1 cellular context compared by ENCODE assay signal in the genomic region with DNA sequence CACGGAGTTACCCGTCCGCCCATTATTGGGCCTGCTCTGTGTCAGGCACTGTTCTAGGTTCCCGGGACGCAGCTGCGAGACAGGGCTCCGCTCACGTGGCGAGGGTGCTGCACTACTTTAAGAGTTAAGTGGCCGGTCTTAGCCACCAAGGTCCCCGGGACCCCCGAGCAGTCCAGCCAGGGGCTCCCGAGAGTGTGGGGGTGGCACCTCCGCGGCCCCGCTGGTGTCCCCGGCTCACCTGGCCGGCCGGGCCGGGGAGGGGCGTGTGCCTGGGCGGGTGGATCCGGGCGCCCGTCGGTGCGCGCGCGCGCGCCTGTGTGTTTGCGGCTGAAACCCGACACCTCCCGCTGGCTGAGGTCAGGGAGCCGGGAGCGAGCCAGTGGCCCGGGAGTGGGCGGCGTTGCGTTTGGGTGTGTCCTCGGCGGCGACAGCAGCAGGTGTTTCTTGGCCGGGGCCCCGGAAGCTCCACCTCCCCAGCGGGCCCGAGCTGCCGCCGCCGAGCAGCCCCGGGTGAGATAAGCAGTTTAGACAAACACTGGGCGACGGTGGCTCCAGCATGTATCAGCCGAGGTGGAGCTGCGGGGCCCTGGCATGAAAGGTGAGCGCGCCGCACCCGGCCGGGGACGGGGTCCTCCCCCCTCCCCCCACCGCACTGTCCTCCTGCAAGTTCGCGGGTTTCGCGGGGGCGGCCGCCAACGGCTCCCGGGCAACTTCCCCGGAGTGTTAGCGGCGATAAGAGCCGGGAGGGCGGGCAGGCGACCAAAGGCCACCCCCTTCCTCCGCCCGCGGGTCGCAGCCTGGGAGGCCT.
TF ChIP-seq lines count a peak whose summit lies in the region.

A gene (plus strand): TSS at position 522 of the 808 bp plus-strand sequence. CDS start 70 bp downstream, at position 592.

TF ChIP-seq in HepG2, 621 proteins besides CTCF, POLR2A, EP300 and RAD21 (continued from another document and continues in another):
- TF ChIP-seq, protein P1, sequence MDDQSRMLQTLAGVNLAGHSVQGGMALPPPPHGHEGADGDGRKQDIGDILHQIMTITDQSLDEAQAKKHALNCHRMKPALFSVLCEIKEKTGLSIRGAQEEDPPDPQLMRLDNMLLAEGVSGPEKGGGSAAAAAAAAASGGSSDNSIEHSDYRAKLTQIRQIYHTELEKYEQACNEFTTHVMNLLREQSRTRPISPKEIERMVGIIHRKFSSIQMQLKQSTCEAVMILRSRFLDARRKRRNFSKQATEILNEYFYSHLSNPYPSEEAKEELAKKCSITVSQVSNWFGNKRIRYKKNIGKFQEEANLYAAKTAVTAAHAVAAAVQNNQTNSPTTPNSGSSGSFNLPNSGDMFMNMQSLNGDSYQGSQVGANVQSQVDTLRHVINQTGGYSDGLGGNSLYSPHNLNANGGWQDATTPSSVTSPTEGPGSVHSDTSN (CRISPR knock-in tag; IDR thresholded peaks at IDR 0.05; ENCODE audit: borderline replicate concordance): no peak
- TF ChIP-seq GATA4 (IDR thresholded peaks at IDR 0.05; ENCODE audit: borderline replicate concordance, low read depth): 0 out of 2 replicates have a peak, but pooled peaks have one; percentile 47
- peak; percentile 41 to 64; a peak in 3 of 4 replicates for TF ChIP-seq NR2F1 (CRISPR knock-in tag; IDR thresholded peaks at IDR 0.05)
- peak; percentile 68; the same call in 1 of the 2 replicates for TF ChIP-seq MIER3 (CRISPR knock-in tag; IDR thresholded peaks at IDR 0.05; ENCODE audit: borderline replicate concordance)
- TF ChIP-seq, protein P2, sequence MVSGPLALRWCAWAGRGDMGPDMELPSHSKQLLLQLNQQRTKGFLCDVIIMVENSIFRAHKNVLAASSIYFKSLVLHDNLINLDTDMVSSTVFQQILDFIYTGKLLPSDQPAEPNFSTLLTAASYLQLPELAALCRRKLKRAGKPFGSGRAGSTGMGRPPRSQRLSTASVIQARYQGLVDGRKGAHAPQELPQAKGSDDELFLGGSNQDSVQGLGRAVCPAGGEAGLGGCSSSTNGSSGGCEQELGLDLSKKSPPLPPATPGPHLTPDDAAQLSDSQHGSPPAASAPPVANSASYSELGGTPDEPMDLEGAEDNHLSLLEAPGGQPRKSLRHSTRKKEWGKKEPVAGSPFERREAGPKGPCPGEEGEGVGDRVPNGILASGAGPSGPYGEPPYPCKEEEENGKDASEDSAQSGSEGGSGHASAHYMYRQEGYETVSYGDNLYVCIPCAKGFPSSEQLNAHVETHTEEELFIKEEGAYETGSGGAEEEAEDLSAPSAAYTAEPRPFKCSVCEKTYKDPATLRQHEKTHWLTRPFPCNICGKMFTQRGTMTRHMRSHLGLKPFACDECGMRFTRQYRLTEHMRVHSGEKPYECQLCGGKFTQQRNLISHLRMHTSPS (CRISPR knock-in tag; IDR thresholded peaks at IDR 0.05; ENCODE audit: low read depth): peak; percentile 49; the same call in 1 of the 2 replicates
- TF ChIP-seq, protein P3, sequence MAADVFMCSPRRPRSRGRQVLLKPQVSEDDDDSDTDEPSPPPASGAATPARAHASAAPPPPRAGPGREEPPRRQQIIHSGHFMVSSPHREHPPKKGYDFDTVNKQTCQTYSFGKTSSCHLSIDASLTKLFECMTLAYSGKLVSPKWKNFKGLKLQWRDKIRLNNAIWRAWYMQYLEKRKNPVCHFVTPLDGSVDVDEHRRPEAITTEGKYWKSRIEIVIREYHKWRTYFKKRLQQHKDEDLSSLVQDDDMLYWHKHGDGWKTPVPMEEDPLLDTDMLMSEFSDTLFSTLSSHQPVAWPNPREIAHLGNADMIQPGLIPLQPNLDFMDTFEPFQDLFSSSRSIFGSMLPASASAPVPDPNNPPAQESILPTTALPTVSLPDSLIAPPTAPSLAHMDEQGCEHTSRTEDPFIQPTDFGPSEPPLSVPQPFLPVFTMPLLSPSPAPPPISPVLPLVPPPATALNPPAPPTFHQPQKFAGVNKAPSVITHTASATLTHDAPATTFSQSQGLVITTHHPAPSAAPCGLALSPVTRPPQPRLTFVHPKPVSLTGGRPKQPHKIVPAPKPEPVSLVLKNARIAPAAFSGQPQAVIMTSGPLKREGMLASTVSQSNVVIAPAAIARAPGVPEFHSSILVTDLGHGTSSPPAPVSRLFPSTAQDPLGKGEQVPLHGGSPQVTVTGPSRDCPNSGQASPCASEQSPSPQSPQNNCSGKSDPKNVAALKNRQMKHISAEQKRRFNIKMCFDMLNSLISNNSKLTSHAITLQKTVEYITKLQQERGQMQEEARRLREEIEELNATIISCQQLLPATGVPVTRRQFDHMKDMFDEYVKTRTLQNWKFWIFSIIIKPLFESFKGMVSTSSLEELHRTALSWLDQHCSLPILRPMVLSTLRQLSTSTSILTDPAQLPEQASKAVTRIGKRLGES (CRISPR knock-in tag; IDR thresholded peaks at IDR 0.05; ENCODE audit: borderline replicate concordance): 0 out of 2 replicates have a peak, but pooled peaks have one; percentile 7
- peak; percentile 30; the same call in 1 of the 2 replicates for TF ChIP-seq FOXK2 (IDR thresholded peaks at IDR 0.05)
- TF ChIP-seq KDM2A (CRISPR knock-in tag; IDR thresholded peaks at IDR 0.05; ENCODE audit: borderline replicate concordance, low read depth): peak; percentile 90
- TF ChIP-seq HIVEP1 (CRISPR knock-in tag; IDR thresholded peaks at IDR 0.05): 0 out of 2 replicates have a peak, but pooled peaks have one; percentile 61
- TF ChIP-seq ZNF614 (CRISPR knock-in tag; IDR thresholded peaks at IDR 0.05; ENCODE audit: borderline replicate concordance): no peak
- TF ChIP-seq ZBTB7B (CRISPR knock-in tag; IDR thresholded peaks at IDR 0.05): peak; percentile 68; the same call in 1 of the 2 replicates
- TF ChIP-seq, protein P4, sequence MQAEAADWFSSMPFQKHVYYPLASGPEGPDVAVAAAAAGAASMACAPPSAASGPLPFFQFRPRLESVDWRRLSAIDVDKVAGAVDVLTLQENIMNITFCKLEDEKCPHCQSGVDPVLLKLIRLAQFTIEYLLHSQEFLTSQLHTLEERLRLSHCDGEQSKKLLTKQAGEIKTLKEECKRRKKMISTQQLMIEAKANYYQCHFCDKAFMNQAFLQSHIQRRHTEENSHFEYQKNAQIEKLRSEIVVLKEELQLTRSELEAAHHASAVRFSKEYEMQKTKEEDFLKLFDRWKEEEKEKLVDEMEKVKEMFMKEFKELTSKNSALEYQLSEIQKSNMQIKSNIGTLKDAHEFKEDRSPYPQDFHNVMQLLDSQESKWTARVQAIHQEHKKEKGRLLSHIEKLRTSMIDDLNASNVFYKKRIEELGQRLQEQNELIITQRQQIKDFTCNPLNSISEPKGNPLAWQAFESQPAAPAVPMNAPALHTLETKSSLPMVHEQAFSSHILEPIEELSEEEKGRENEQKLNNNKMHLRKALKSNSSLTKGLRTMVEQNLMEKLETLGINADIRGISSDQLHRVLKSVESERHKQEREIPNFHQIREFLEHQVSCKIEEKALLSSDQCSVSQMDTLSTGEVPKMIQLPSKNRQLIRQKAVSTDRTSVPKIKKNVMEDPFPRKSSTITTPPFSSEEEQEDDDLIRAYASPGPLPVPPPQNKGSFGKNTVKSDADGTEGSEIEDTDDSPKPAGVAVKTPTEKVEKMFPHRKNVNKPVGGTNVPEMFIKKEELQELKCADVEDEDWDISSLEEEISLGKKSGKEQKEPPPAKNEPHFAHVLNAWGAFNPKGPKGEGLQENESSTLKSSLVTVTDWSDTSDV (CRISPR knock-in tag; IDR thresholded peaks at IDR 0.05): no peak
- TF ChIP-seq REXO4 (CRISPR knock-in tag; IDR thresholded peaks at IDR 0.05; ENCODE audit: borderline replicate concordance): no peak
- peak; percentile 62; the same call in 1 of the 2 replicates for TF ChIP-seq ZNF615 (CRISPR knock-in tag; IDR thresholded peaks at IDR 0.05; ENCODE audit: borderline replicate concordance)
- peak; percentile 82 for TF ChIP-seq HNRNPK (IDR thresholded peaks at IDR 0.05; ENCODE audit: low read depth, low read length, poor library complexity, severe bottlenecking)
- TF ChIP-seq MED13 (CRISPR knock-in tag; IDR thresholded peaks at IDR 0.05): peak; percentile 46; the same call in 1 of the 2 replicates
- 0 out of 2 replicates have a peak, but pooled peaks have one; percentile 11 for TF ChIP-seq ZMYM2 (CRISPR knock-in tag; IDR thresholded peaks at IDR 0.05)
- peak; percentile 91 for TF ChIP-seq ZNF816 (CRISPR knock-in tag; IDR thresholded peaks at IDR 0.05; ENCODE audit: borderline replicate concordance)
- TF ChIP-seq AGO1 (IDR thresholded peaks at IDR 0.05; ENCODE audit: low read depth, low read length, poor library complexity, severe bottlenecking): no peak
- TF ChIP-seq, protein P5, sequence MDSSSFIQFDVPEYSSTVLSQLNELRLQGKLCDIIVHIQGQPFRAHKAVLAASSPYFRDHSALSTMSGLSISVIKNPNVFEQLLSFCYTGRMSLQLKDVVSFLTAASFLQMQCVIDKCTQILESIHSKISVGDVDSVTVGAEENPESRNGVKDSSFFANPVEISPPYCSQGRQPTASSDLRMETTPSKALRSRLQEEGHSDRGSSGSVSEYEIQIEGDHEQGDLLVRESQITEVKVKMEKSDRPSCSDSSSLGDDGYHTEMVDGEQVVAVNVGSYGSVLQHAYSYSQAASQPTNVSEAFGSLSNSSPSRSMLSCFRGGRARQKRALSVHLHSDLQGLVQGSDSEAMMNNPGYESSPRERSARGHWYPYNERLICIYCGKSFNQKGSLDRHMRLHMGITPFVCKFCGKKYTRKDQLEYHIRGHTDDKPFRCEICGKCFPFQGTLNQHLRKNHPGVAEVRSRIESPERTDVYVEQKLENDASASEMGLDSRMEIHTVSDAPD (CRISPR knock-in tag; IDR thresholded peaks at IDR 0.05): 0 out of 2 replicates have a peak, but pooled peaks have one; percentile 19
- TF ChIP-seq MBNL3 (CRISPR knock-in tag; conservative IDR thresholded peaks at IDR 0.05): no peak
- TF ChIP-seq ZNF589 (CRISPR knock-in tag; conservative IDR thresholded peaks at IDR 0.05): 0 out of 2 replicates have a peak, but pooled peaks have one; percentile 65
- peak; percentile 64 for TF ChIP-seq ZNF292 (CRISPR knock-in tag; IDR thresholded peaks at IDR 0.05; ENCODE audit: borderline replicate concordance, low read depth)
- peak; percentile 76; the same call in 1 of the 2 replicates for TF ChIP-seq ZBTB8A (CRISPR knock-in tag; IDR thresholded peaks at IDR 0.05; ENCODE audit: borderline replicate concordance, low read depth)
- TF ChIP-seq ZNF367 (CRISPR knock-in tag; IDR thresholded peaks at IDR 0.05; ENCODE audit: borderline replicate concordance): no peak; the same call in 1 of the 2 replicates
- TF ChIP-seq FOXM1 (CRISPR knock-in tag; IDR thresholded peaks at IDR 0.05): no peak
- TF ChIP-seq, protein P6, sequence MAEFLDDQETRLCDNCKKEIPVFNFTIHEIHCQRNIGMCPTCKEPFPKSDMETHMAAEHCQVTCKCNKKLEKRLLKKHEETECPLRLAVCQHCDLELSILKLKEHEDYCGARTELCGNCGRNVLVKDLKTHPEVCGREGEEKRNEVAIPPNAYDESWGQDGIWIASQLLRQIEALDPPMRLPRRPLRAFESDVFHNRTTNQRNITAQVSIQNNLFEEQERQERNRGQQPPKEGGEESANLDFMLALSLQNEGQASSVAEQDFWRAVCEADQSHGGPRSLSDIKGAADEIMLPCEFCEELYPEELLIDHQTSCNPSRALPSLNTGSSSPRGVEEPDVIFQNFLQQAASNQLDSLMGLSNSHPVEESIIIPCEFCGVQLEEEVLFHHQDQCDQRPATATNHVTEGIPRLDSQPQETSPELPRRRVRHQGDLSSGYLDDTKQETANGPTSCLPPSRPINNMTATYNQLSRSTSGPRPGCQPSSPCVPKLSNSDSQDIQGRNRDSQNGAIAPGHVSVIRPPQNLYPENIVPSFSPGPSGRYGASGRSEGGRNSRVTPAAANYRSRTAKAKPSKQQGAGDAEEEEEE (CRISPR knock-in tag; IDR thresholded peaks at IDR 0.05; ENCODE audit: borderline replicate concordance): no peak; the same call in 1 of the 2 replicates
- TF ChIP-seq, protein P7, sequence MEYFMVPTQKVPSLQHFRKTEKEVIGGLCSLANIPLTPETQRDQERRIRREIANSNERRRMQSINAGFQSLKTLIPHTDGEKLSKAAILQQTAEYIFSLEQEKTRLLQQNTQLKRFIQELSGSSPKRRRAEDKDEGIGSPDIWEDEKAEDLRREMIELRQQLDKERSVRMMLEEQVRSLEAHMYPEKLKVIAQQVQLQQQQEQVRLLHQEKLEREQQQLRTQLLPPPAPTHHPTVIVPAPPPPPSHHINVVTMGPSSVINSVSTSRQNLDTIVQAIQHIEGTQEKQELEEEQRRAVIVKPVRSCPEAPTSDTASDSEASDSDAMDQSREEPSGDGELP (IDR thresholded peaks at IDR 0.05; ENCODE audit: borderline replicate concordance, low read depth): peak; percentile 86
- peak; percentile 32; the same call in 1 of the 2 replicates for TF ChIP-seq SALL1 (CRISPR knock-in tag; IDR thresholded peaks at IDR 0.05)
- TF ChIP-seq, protein P8, sequence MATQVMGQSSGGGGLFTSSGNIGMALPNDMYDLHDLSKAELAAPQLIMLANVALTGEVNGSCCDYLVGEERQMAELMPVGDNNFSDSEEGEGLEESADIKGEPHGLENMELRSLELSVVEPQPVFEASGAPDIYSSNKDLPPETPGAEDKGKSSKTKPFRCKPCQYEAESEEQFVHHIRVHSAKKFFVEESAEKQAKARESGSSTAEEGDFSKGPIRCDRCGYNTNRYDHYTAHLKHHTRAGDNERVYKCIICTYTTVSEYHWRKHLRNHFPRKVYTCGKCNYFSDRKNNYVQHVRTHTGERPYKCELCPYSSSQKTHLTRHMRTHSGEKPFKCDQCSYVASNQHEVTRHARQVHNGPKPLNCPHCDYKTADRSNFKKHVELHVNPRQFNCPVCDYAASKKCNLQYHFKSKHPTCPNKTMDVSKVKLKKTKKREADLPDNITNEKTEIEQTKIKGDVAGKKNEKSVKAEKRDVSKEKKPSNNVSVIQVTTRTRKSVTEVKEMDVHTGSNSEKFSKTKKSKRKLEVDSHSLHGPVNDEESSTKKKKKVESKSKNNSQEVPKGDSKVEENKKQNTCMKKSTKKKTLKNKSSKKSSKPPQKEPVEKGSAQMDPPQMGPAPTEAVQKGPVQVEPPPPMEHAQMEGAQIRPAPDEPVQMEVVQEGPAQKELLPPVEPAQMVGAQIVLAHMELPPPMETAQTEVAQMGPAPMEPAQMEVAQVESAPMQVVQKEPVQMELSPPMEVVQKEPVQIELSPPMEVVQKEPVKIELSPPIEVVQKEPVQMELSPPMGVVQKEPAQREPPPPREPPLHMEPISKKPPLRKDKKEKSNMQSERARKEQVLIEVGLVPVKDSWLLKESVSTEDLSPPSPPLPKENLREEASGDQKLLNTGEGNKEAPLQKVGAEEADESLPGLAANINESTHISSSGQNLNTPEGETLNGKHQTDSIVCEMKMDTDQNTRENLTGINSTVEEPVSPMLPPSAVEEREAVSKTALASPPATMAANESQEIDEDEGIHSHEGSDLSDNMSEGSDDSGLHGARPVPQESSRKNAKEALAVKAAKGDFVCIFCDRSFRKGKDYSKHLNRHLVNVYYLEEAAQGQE (IDR thresholded peaks at IDR 0.05; ENCODE audit: borderline replicate concordance in 1 of 2, low read depth in 1 of 2, low read length in 2 of 2): no peak
- no peak for TF ChIP-seq ZNF10 (CRISPR knock-in tag; IDR thresholded peaks at IDR 0.05; ENCODE audit: borderline replicate concordance, low read depth)
- peak; percentile 70; the same call in 1 of the 2 replicates for TF ChIP-seq KLF6 (CRISPR knock-in tag; IDR thresholded peaks at IDR 0.05)
- TF ChIP-seq, protein P9, sequence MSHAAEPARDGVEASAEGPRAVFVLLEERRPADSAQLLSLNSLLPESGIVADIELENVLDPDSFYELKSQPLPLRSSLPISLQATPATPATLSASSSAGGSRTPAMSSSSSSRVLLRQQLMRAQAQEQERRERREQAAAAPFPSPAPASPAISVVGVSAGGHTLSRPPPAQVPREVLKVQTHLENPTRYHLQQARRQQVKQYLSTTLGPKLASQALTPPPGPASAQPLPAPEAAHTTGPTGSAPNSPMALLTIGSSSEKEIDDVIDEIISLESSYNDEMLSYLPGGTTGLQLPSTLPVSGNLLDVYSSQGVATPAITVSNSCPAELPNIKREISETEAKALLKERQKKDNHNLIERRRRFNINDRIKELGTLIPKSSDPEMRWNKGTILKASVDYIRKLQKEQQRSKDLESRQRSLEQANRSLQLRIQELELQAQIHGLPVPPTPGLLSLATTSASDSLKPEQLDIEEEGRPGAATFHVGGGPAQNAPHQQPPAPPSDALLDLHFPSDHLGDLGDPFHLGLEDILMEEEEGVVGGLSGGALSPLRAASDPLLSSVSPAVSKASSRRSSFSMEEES (CRISPR knock-in tag; IDR thresholded peaks at IDR 0.05): peak; percentile 39; the same call in 1 of the 2 replicates
- no peak for TF ChIP-seq MZF1 (CRISPR knock-in tag; IDR thresholded peaks at IDR 0.05; ENCODE audit: borderline replicate concordance)
